In genomic region chr11:118652681-118653181, GRCh38 we compare ENCODE assay signal across 20 cellular contexts. TPM values are rescaled to one million over a fixed set of nuclear protein-coding genes. Genes with fewer than 3 reads are reported as not detected.
DNase-seq lines count a peak whose midpoint lies in the region; ATAC-seq, FAIRE-seq and TF ChIP-seq lines count a peak whose summit lies in the region.
"Had no signal": no experiment of that assay in that cellular context is flagged by ENCODE, and none has a peak within 500 bp of the region (broad histone marks: within the 10 kb centered on the region; RNA-seq: fewer than 3 reads in every experiment).

No MANE protein-coding gene starts in this region.

- H3K4me1 ChIP-seq in kidney (ENCODE audit: control insufficient read depth in 1 of 2, insufficient read depth in 1 of 2, low read depth in 1 of 2, low read length in 2 of 2) (no peaks in the 10 kb centered on the region), upper lobe of right lung (no peaks in the 10 kb centered on the region), esophagus muscularis mucosa (peaks cover 0 to 15% (median 6%) of the 10 kb centered on the region in 4 donors)

- no peak for FAIRE-seq in kidney (lab: Jason Lieb, UNC)
- FAIRE-seq: A204.1, colon had no signal

- no peak overlapping the region for H3K27ac ChIP-seq in kidney (ENCODE audit: low read depth in 2 of 2, low read length in 2 of 2)
- no peak overlapping the region for H3K27ac ChIP-seq in upper lobe of right lung
- no peak overlapping the region for H3K27ac ChIP-seq in esophagus muscularis mucosa (replicated peaks in 1 of 4)

- intact Hi-C loops in activated CD8-positive, alpha-beta T cell treated with anti-CD3 and anti-CD28 coated beads for 36 hours (cut with micrococcal nuclease), result no loop called here
- intact Hi-C loops in kidney (cut with DNase I) (no loop called here), upper lobe of right lung (cut with DNase I) (loop anchor here (10.0 kb wide), 1 partner anchor 48 kb away; the partner anchor contains the start of gene PHLDB1), esophagus muscularis mucosa (cut with DNase I) (no loop called here)

- no peak for TF ChIP-seq CTCF in activated CD8-positive, alpha-beta T cell treated with anti-CD3 and anti-CD28 coated beads for 36 hours (IDR thresholded peaks at IDR 0.05)
- TF ChIP-seq CTCF in kidney (IDR thresholded peaks at IDR 0.05; ENCODE audit: borderline replicate concordance, extremely low read depth, insufficient read depth), result no peak
- no peak for TF ChIP-seq CTCF in upper lobe of right lung (IDR thresholded peaks at IDR 0.05)
- no peak for TF ChIP-seq CTCF in esophagus muscularis mucosa (IDR thresholded peaks at IDR 0.05)

- H3K4me3 Mint-ChIP-seq in activated CD8-positive, alpha-beta T cell treated with anti-CD3 and anti-CD28 coated beads for 36 hours, result no peak overlapping the region
- no peak overlapping the region for H3K4me3 Mint-ChIP-seq in activated CD8-positive, alpha-beta T cell treated with anti-CD3 and anti-CD28 coated beads, Interleukin-2, amount 10 ng/mL, durations not matched to agents 7 days and 5 days
- H3K4me3 Mint-ChIP-seq in T-helper 17 cell, result peak overlapping the region; percentile 69
- H3K4me3 Mint-ChIP-seq: activated CD4-positive, alpha-beta T cell treated with anti-CD3 and anti-CD28 coated beads for 36 hours; activated naive CD8-positive, alpha-beta T cell treated with anti-CD3 and anti-CD28 coated beads, Interleukin-2, amount 50 U/mL, for 24 hours had no signal

- H3K36me3 ChIP-seq in kidney (ENCODE audit: control insufficient read depth in 1 of 2, insufficient read depth in 2 of 2, low read length in 2 of 2) (peaks cover 45 to 60% of the 10 kb centered on the region in 2 donors), upper lobe of right lung (peaks cover 90% of the 10 kb centered on the region), esophagus muscularis mucosa (peaks cover 18 to 100% (median 97%) of the 10 kb centered on the region in 4 donors)

- no peaks in the 10 kb centered on the region for H3K36me3 Mint-ChIP-seq in activated CD8-positive, alpha-beta T cell treated with anti-CD3 and anti-CD28 coated beads for 36 hours (ENCODE audit: low read depth)
- H3K36me3 Mint-ChIP-seq in activated CD8-positive, alpha-beta T cell treated with anti-CD3 and anti-CD28 coated beads, Interleukin-2, amount 10 ng/mL, durations not matched to agents 7 days and 5 days (ENCODE audit: low read depth), result no peaks in the 10 kb centered on the region
- no peaks in the 10 kb centered on the region for H3K36me3 Mint-ChIP-seq in T-helper 17 cell (ENCODE audit: low read depth)

- TF ChIP-seq POLR2A in esophagus muscularis mucosa (IDR thresholded peaks at IDR 0.05; ENCODE audit: low read depth), result no peak

- no peak overlapping the region for H3K9ac ChIP-seq in kidney (ENCODE audit: low read length in 2 of 2)

- no peak overlapping the region for H3K4me3 ChIP-seq in kidney (ENCODE audit: low read length in 2 of 2)
- no peak overlapping the region for H3K4me3 ChIP-seq in upper lobe of right lung
- H3K4me3 ChIP-seq in esophagus muscularis mucosa, result no peak overlapping the region
- H3K4me3 ChIP-seq: MG63 had no signal

- TF ChIP-seq EP300 in esophagus muscularis mucosa (IDR thresholded peaks at IDR 0.05), result no peak

- H3K27ac Mint-ChIP-seq in activated CD8-positive, alpha-beta T cell treated with anti-CD3 and anti-CD28 coated beads for 36 hours, result no peak overlapping the region
- H3K27ac Mint-ChIP-seq in activated CD8-positive, alpha-beta T cell treated with anti-CD3 and anti-CD28 coated beads, Interleukin-2, amount 10 ng/mL, durations not matched to agents 7 days and 5 days, result no peak overlapping the region
- peak overlapping the region; percentile 85 for H3K27ac Mint-ChIP-seq in T-helper 17 cell
- H3K27ac Mint-ChIP-seq: activated CD4-positive, alpha-beta T cell treated with anti-CD3 and anti-CD28 coated beads for 36 hours; activated naive CD8-positive, alpha-beta T cell treated with anti-CD3 and anti-CD28 coated beads, Interleukin-2, amount 50 U/mL, for 24 hours; progenitor cell of endocrine pancreas had no signal

- H3K27me3 Mint-ChIP-seq in activated CD8-positive, alpha-beta T cell treated with anti-CD3 and anti-CD28 coated beads for 36 hours, result no peaks in the 10 kb centered on the region
- H3K27me3 Mint-ChIP-seq in activated CD8-positive, alpha-beta T cell treated with anti-CD3 and anti-CD28 coated beads, Interleukin-2, amount 10 ng/mL, durations not matched to agents 7 days and 5 days (ENCODE audit: low read depth), result no peaks in the 10 kb centered on the region
- no peaks in the 10 kb centered on the region for H3K27me3 Mint-ChIP-seq in T-helper 17 cell
- H3K27me3 Mint-ChIP-seq: activated CD4-positive, alpha-beta T cell treated with anti-CD3 and anti-CD28 coated beads for 36 hours; activated naive CD8-positive, alpha-beta T cell treated with anti-CD3 and anti-CD28 coated beads, Interleukin-2, amount 50 U/mL, for 24 hours; progenitor cell of endocrine pancreas had no signal

- peaks cover 6% of the 10 kb centered on the region for H3K4me1 Mint-ChIP-seq in activated CD8-positive, alpha-beta T cell treated with anti-CD3 and anti-CD28 coated beads for 36 hours (ENCODE audit: low read depth)
- peaks cover 9% of the 10 kb centered on the region for H3K4me1 Mint-ChIP-seq in activated CD8-positive, alpha-beta T cell treated with anti-CD3 and anti-CD28 coated beads, Interleukin-2, amount 10 ng/mL, durations not matched to agents 7 days and 5 days (ENCODE audit: low read depth)
- peaks cover 16% of the 10 kb centered on the region for H3K4me1 Mint-ChIP-seq in T-helper 17 cell
- H3K4me1 Mint-ChIP-seq: activated naive CD8-positive, alpha-beta T cell treated with anti-CD3 and anti-CD28 coated beads, Interleukin-2, amount 50 U/mL, for 24 hours had no signal

- H3K27me3 ChIP-seq in upper lobe of right lung (no peaks in the 10 kb centered on the region), esophagus muscularis mucosa (no peaks in the 10 kb centered on the region)
- H3K27me3 ChIP-seq: MG63 had no signal

- POLR2A ChIA-PET in activated CD8-positive, alpha-beta T cell treated with anti-CD3 and anti-CD28 coated beads for 36 hours (lab: Charles Lee), result no interaction called here
- POLR2A ChIA-PET in activated CD8-positive, alpha-beta T cell treated with anti-CD3 and anti-CD28 coated beads, Interleukin-2, amount 10 ng/mL, durations not matched to agents 7 days and 5 days (lab: Charles Lee), result no interaction called here

- ATAC-seq in activated CD8-positive, alpha-beta T cell treated with anti-CD3 and anti-CD28 coated beads for 36 hours, result peak; percentile 34
- ATAC-seq in activated CD8-positive, alpha-beta T cell treated with anti-CD3 and anti-CD28 coated beads, Interleukin-2, amount 10 ng/mL, durations not matched to agents 7 days and 5 days, result no peak
- ATAC-seq in T-helper 17 cell, result peak; percentile 44
- ATAC-seq in upper lobe of right lung, result peak; percentile 15
- ATAC-seq: activated CD4-positive, alpha-beta T cell treated with anti-CD3 and anti-CD28 coated beads for 36 hours; activated naive CD8-positive, alpha-beta T cell treated with anti-CD3 and anti-CD28 coated beads, Interleukin-2, amount 50 U/mL, for 24 hours had no signal

- H3K9me3 Mint-ChIP-seq in activated CD8-positive, alpha-beta T cell treated with anti-CD3 and anti-CD28 coated beads for 36 hours, result no peaks in the 10 kb centered on the region
- no peaks in the 10 kb centered on the region for H3K9me3 Mint-ChIP-seq in activated CD8-positive, alpha-beta T cell treated with anti-CD3 and anti-CD28 coated beads, Interleukin-2, amount 10 ng/mL, durations not matched to agents 7 days and 5 days (ENCODE audit: insufficient read depth)
- H3K9me3 Mint-ChIP-seq: activated naive CD8-positive, alpha-beta T cell treated with anti-CD3 and anti-CD28 coated beads, Interleukin-2, amount 50 U/mL, for 24 hours had no signal

- CTCF ChIA-PET in activated CD8-positive, alpha-beta T cell treated with anti-CD3 and anti-CD28 coated beads for 36 hours (lab: Charles Lee), result interaction anchor here (0.9 kb wide), 1 partner anchor 12 kb away, joined by 3 read pairs; no protein-coding TSS in a partner anchor
- CTCF ChIA-PET in activated CD8-positive, alpha-beta T cell treated with anti-CD3 and anti-CD28 coated beads, Interleukin-2, amount 10 ng/mL, durations not matched to agents 7 days and 5 days (lab: Charles Lee), result no interaction called here

- DNase-seq in activated CD8-positive, alpha-beta T cell treated with anti-CD3 and anti-CD28 coated beads for 36 hours, result no peak
- no peak for DNase-seq in activated CD8-positive, alpha-beta T cell treated with anti-CD3 and anti-CD28 coated beads, Interleukin-2, amount 10 ng/mL, durations not matched to agents 7 days and 5 days
- DNase-seq in T-helper 17 cell (no peak), kidney (peak; percentile 16), upper lobe of right lung (no peak), esophagus muscularis mucosa (ENCODE audit: extremely low spot score) (no peak), CD1c-positive myeloid dendritic cell (ENCODE audit: extremely low spot score) (no peak), NCI-H187 (lab: John Stamatoyannopoulos, UW) (no peak)
- DNase-seq: activated CD4-positive, alpha-beta T cell treated with anti-CD3 and anti-CD28 coated beads for 36 hours; activated naive CD8-positive, alpha-beta T cell treated with anti-CD3 and anti-CD28 coated beads, Interleukin-2, amount 50 U/mL, for 24 hours; Caco-2; MG63; NCI-H2029 treated with DMSO at 0.1 percent for 48 hours; SHP77; T-helper 9 cell had no signal

- 48% methylated on average over 4 of the region's 4 CpGs for whole genome bisulfite sequencing in esophagus muscularis mucosa

- H3K9me3 ChIP-seq in T-helper 17 cell (ENCODE audit: control insufficient read depth, low read length, poor library complexity, severe bottlenecking) (no peaks in the 10 kb centered on the region), kidney (ENCODE audit: control insufficient read depth in 1 of 2, low read length in 2 of 2) (no peaks in the 10 kb centered on the region), upper lobe of right lung (no peaks in the 10 kb centered on the region), esophagus muscularis mucosa (no peaks in the 10 kb centered on the region)
- H3K9me3 ChIP-seq: Caco-2, MG63 had no signal

RNA-seq across cellular contexts. Expression of gene TREH, which starts 26.7 kb away (rescaled TPM):
- not detected for total RNA-seq in activated CD8-positive, alpha-beta T cell treated with anti-CD3 and anti-CD28 coated beads for 36 hours
- total RNA-seq in activated CD8-positive, alpha-beta T cell treated with anti-CD3 and anti-CD28 coated beads, Interleukin-2, amount 10 ng/mL, durations not matched to agents 7 days and 5 days, result not detected
- not detected for total RNA-seq in T-helper 17 cell
- total RNA-seq in kidney, result 1.0 TPM
- 10.2 TPM for polyA plus RNA-seq in kidney (ENCODE audit: insufficient read depth, low read depth, low replicate concordance)
- total RNA-seq in upper lobe of right lung, result 0.46 TPM
- total RNA-seq in esophagus muscularis mucosa, result not detected
- total RNA-seq: activated CD4-positive, alpha-beta T cell treated with anti-CD3 and anti-CD28 coated beads for 36 hours; Caco-2; kidney epithelial cell; progenitor cell of endocrine pancreas; subcutaneous adipose tissue had no signal

RNA-seq across cellular contexts. Expression of gene PHLDB1, which starts 45.3 kb away (rescaled TPM):
- total RNA-seq in activated CD8-positive, alpha-beta T cell treated with anti-CD3 and anti-CD28 coated beads for 36 hours, result 1 to 10 TPM; 3.0 to 5.1 TPM
- total RNA-seq in activated CD8-positive, alpha-beta T cell treated with anti-CD3 and anti-CD28 coated beads, Interleukin-2, amount 10 ng/mL, durations not matched to agents 7 days and 5 days, result under 1 TPM; 0.63 to 0.76 TPM
- 1 to 10 TPM; 1.8 to 2.6 TPM for total RNA-seq in T-helper 17 cell
- total RNA-seq in kidney, result 118 TPM
- 39.1 TPM for polyA plus RNA-seq in kidney (ENCODE audit: insufficient read depth, low read depth, low replicate concordance)
- 79.6 TPM for total RNA-seq in upper lobe of right lung
- 10 to 100 TPM; 62.6 to 92.2 (median 78.9) TPM for total RNA-seq in esophagus muscularis mucosa

Comparison
In these comparisons a context has a peak if more than half of its experiments do, and no peak if none do; other contexts are left out.
1. RNA of gene PHLDB1, which starts 45.3 kb away (total RNA-seq): 118 TPM in kidney (single experiment), 62.6 to 92.2 TPM in esophagus muscularis mucosa and 79.6 TPM in upper lobe of right lung (single experiment); 3.0 to 5.1 TPM in activated CD8-positive, alpha-beta T cell treated with anti-CD3 and anti-CD28 coated beads for 36 hours, 1.8 to 2.6 TPM in T-helper 17 cell and 0.63 to 0.76 TPM in activated CD8-positive, alpha-beta T cell treated with anti-CD3 and anti-CD28 coated beads, Interleukin-2, amount 10 ng/mL, durations not matched to agents 7 days and 5 days; every median in the first group is over 10 times any median in the second.